In the genomic region with DNA sequence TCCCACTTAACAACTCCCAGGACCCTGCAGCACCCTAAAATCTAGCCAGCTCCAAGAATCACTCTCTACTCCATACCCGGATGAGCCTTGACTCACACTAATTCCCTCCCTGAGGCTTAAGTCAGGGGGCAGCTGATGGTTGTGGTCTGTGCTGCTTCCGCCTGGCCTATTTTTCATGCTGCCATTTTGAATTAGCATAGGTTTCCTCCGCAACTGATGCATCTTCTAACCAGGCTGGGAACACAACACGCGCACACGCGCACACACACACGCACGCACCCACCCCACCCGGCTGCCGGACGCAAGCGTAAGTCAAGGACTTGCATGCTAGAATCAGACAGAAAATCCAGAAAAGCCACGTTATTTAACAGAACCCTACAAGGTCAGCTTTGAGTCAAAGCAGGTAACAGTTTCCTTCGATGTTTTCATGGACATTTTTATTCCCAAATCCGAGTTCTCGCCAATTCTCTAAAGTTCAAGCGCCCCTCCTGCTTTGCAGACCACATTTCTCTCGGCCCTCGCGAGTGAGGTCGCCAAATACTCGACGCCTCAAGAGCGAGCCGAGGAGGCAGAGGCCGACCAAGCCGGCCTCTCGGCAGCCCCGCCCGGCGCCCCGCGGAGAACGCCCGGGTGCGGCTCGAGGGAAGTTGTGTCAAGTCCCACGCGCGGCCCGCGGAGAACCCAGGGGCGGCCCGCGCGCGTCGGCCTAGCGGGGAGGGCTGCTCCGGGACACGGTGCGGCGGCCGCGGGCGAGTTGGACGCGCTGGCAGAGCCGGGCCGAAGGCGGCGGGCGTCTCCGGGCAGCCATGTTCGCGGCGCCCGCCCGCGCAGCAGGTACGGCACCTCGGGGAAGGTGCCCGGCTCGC, we compare ENCODE assay signal across 8 cellular contexts. TPM values are rescaled to one million over a fixed set of nuclear protein-coding genes. Genes with fewer than 3 reads are reported as not detected.
DNase-seq lines count a peak whose midpoint lies in the region; ATAC-seq and TF ChIP-seq lines count a peak whose summit lies in the region.

No MANE protein-coding gene starts in this region.

- WGBS in thyroid gland, 2 donors, result 18 to 39% methylated on average over 21 to 56 of the region's 75 CpGs

- peak overlapping the region; percentile 66 for H3K4me3 Mint-ChIP-seq in activated T-helper 17 cell treated with anti-CD3 and anti-CD28 coated beads, Interleukin-2, amount 50 U/mL, for 72 hours

- no peaks in the 10 kb centered on the region for H3K9me3 Mint-ChIP-seq in activated T-helper 17 cell treated with anti-CD3 and anti-CD28 coated beads, Interleukin-2, amount 50 U/mL, for 72 hours

- peak overlapping the region; percentile 60 for H3K27ac Mint-ChIP-seq in activated T-helper 17 cell treated with anti-CD3 and anti-CD28 coated beads, Interleukin-2, amount 50 U/mL, for 72 hours

- H3K36me3 ChIP-seq in muscle layer of colon (ENCODE audit: insufficient read depth, low read length), result no peaks in the 10 kb centered on the region
- no peaks in the 10 kb centered on the region for H3K36me3 ChIP-seq in thyroid gland

- DNase-seq in 8988T (peak; percentile 20), NCI-H446 (lab: John Stamatoyannopoulos, UW) (peak; percentile 63 to 86), fibroblast of mammary gland (ENCODE audit: low read depth) (peak; percentile 79), thyroid gland (peak; percentile 43 to 57)

- TF ChIP-seq POLR2A in GM15510 (IDR thresholded peaks at IDR 0.05; ENCODE audit: borderline replicate concordance, extremely low read depth, insufficient read length) (peak; percentile 58), thyroid gland (IDR thresholded peaks at IDR 0.05) (peak in 1 of 2 donors; percentile 8)

- H3K4me3 ChIP-seq in fibroblast of mammary gland (ENCODE audit: control insufficient read depth, low read depth, low read length), result peak overlapping the region; percentile 70
- H3K4me3 ChIP-seq in muscle layer of colon (ENCODE audit: low read depth in 1 of 2, low read length in 2 of 2), result peak overlapping the region; percentile 73 to 95
- H3K4me3 ChIP-seq in thyroid gland (replicated peaks in 1 of 3), result peak overlapping the region; percentile 64 to 99 (median 74)

- intact Hi-C loops in thyroid gland (cut with DNase I), result no loop called here

- peaks cover 5% of the 10 kb centered on the region for H3K4me1 Mint-ChIP-seq in activated T-helper 17 cell treated with anti-CD3 and anti-CD28 coated beads, Interleukin-2, amount 50 U/mL, for 72 hours

- peak overlapping the region; percentile 18 for H3K9ac ChIP-seq in muscle layer of colon (ENCODE audit: low read length)

- H3K36me3 Mint-ChIP-seq in activated T-helper 17 cell treated with anti-CD3 and anti-CD28 coated beads, Interleukin-2, amount 50 U/mL, for 72 hours (ENCODE audit: low read depth), result peaks cover 14% of the 10 kb centered on the region

- H3K27ac ChIP-seq in muscle layer of colon (ENCODE audit: low read depth, low read length), result peak overlapping the region; percentile 93
- peak overlapping the region; percentile 17 to 82 (median 64) for H3K27ac ChIP-seq in thyroid gland

- no peaks in the 10 kb centered on the region for H3K9me3 ChIP-seq in muscle layer of colon (ENCODE audit: low read length)
- H3K9me3 ChIP-seq in thyroid gland, result no peaks in the 10 kb centered on the region

- TF ChIP-seq CTCF in fibroblast of mammary gland (conservative IDR thresholded peaks at IDR 0.05; ENCODE audit: control insufficient read depth, insufficient read depth, low read depth, low read length), result no peak
- TF ChIP-seq CTCF in thyroid gland (IDR thresholded peaks at IDR 0.05), result no peak

- H3K27me3 Mint-ChIP-seq in activated T-helper 17 cell treated with anti-CD3 and anti-CD28 coated beads, Interleukin-2, amount 50 U/mL, for 72 hours, result peaks cover 40% of the 10 kb centered on the region

- peak; percentile 33 for ATAC-seq in HG02870 (IDR thresholded peaks at IDR 0.05; ENCODE audit: unreplicated experiment)
- ATAC-seq in activated T-helper 17 cell treated with anti-CD3 and anti-CD28 coated beads, Interleukin-2, amount 50 U/mL, for 72 hours (replicated peaks), result peak; percentile 61

- peaks cover 19% of the 10 kb centered on the region for H3K4me1 ChIP-seq in muscle layer of colon (ENCODE audit: insufficient read depth, low read length)
- peaks cover 10 to 16% of the 10 kb centered on the region in 2 donors for H3K4me1 ChIP-seq in thyroid gland

- H3K27me3 ChIP-seq in muscle layer of colon (ENCODE audit: control insufficient read depth in 1 of 2, insufficient read depth in 2 of 2, low read length in 2 of 2) (no peaks in the 10 kb centered on the region), thyroid gland (no peaks in the 10 kb centered on the region)

RNA-seq across cellular contexts. Expression of a gene that starts 1.0 kb away (rescaled TPM):
- 1 to 10 TPM; 5.4 to 7.6 TPM for total RNA-seq in activated T-helper 17 cell treated with anti-CD3 and anti-CD28 coated beads, Interleukin-2, amount 50 U/mL, for 72 hours
- 10 to 100 TPM; 26.6 to 38.5 (median 32.9) TPM for total RNA-seq in thyroid gland

RNA-seq across cellular contexts. Expression of a gene that starts 37.9 kb away (rescaled TPM):
- total RNA-seq in activated T-helper 17 cell treated with anti-CD3 and anti-CD28 coated beads, Interleukin-2, amount 50 U/mL, for 72 hours, result 1 to 10 TPM; 6.4 to 9.1 TPM
- total RNA-seq in thyroid gland, result 10 to 100 TPM in 1 of 4 donors, 1 to 10 TPM in 3; 5.2 to 11.7 (median 6.6) TPM

RNA-seq across cellular contexts. Expression of a gene that starts 39.6 kb away (rescaled TPM):
- total RNA-seq in activated T-helper 17 cell treated with anti-CD3 and anti-CD28 coated beads, Interleukin-2, amount 50 U/mL, for 72 hours, result 10 to 100 TPM; 16.1 to 18.2 TPM
- total RNA-seq in thyroid gland, result 10 to 100 TPM in 1 of 4 donors, 1 to 10 TPM in 3; 7.1 to 13.3 (median 8.8) TPM

Comparison
In these comparisons a context has a peak if more than half of its experiments do, and no peak if none do; other contexts are left out.
1. Peak in every context shown above with its lines: DNase-seq, ATAC-seq, H3K4me3 ChIP-seq and H3K27ac ChIP-seq.
2. DNase-seq: peak in every context shown above with its lines; median percentile 79 in fibroblast of mammary gland; 74 in NCI-H446; 50 in thyroid gland; 20 in 8988T.